In the genomic region with DNA sequence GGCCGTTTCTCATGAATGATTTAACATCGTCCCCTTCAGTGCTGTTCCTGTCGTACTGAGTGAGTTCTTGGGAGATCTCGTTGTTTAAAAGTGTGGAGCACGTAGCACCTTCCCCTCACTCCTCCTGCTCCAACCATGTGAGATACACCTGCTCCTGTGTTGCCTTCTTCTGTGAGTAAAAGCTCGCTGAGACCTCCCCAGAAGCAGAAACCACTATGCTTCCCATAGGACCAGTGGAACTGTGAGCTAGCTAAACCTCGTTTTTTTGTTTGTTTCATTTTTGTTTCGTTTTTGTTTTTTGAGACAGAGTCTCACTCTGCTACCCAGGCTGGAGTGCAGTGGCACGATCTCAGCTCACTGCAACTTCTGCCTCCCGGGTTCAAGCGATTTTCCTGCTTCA, we compare ENCODE assay signal across 2 cellular contexts.
A peak's percentile ranks its signal among the peaks of the same experiment; 100 is the strongest.
TF ChIP-seq lines count a peak whose summit lies in the region.

No MANE protein-coding gene starts in this region.

TF ChIP-seq in IMR-90, 13 proteins besides CTCF, POLR2A, EP300 and RAD21:
- TF ChIP-seq ELK1 (IDR thresholded peaks at IDR 0.05; ENCODE audit: borderline replicate concordance, low read depth, low read length) (no peak), MAZ (IDR thresholded peaks at IDR 0.05; ENCODE audit: borderline replicate concordance, low read depth, low read length) (no peak), MAFK (IDR thresholded peaks at IDR 0.05; ENCODE audit: low read depth, low read length) (no peak)

TF ChIP-seq in K562, 482 proteins besides CTCF, POLR2A, EP300 and RAD21 (continues in another document):
- peak in 1 of 2 experiments; percentile 76; a peak in 1 of 4 replicates for TF ChIP-seq MLLT1 (IDR thresholded peaks at IDR 0.05)
- TF ChIP-seq SRF (CRISPR knock-in tag; IDR thresholded peaks at IDR 0.05): no peak
- TF ChIP-seq ZNF184 (CRISPR knock-in tag; IDR thresholded peaks at IDR 0.05): no peak
- TF ChIP-seq TAF1 (IDR thresholded peaks at IDR 0.05; ENCODE audit: control insufficient read depth, extremely low read depth, insufficient read depth, low read length, severe bottlenecking): no peak
- TF ChIP-seq ZNF354B (CRISPR knock-in tag; IDR thresholded peaks at IDR 0.05): no peak
- TF ChIP-seq ATF7 (IDR thresholded peaks at IDR 0.05): no peak
- no peak for TF ChIP-seq NR2C1 (IDR thresholded peaks at IDR 0.05)
- no peak for TF ChIP-seq NR2C1 (tag; IDR thresholded peaks at IDR 0.05)
- TF ChIP-seq DIDO1 (tag; IDR thresholded peaks at IDR 0.05; ENCODE audit: low read depth): 0 out of 2 replicates have a peak, but pooled peaks have one; percentile 17
- no peak for TF ChIP-seq CBFA2T3 (IDR thresholded peaks at IDR 0.05)
- TF ChIP-seq PKNOX1 (IDR thresholded peaks at IDR 0.05): peak; percentile 25; the same call in 1 of the 2 replicates
- TF ChIP-seq ILK (tag; IDR thresholded peaks at IDR 0.05; ENCODE audit: borderline replicate concordance, low read depth): no peak
- TF ChIP-seq ZNF592 (IDR thresholded peaks at IDR 0.05): 0 out of 2 replicates have a peak, but pooled peaks have one; percentile 20
- TF ChIP-seq JUN (IDR thresholded peaks at IDR 0.05; ENCODE audit: borderline replicate concordance, low read depth, low read length): no peak
- TF ChIP-seq JUN (CRISPR knock-in tag; IDR thresholded peaks at IDR 0.05; ENCODE audit: borderline replicate concordance): no peak
- peak; percentile 29 for TF ChIP-seq MEIS2 (IDR thresholded peaks at IDR 0.05; ENCODE audit: partially characterized antibody)
- no peak for TF ChIP-seq ARID3B (CRISPR knock-in tag; IDR thresholded peaks at IDR 0.05; ENCODE audit: borderline replicate concordance)
- no peak for TF ChIP-seq SRSF1 (IDR thresholded peaks at IDR 0.05; ENCODE audit: low read depth, low read length)
- TF ChIP-seq ZFX (CRISPR knock-in tag; IDR thresholded peaks at IDR 0.05): no peak
- 0 out of 2 replicates have a peak, but pooled peaks have one; percentile 20 for TF ChIP-seq HDGF (IDR thresholded peaks at IDR 0.05)
- no peak for TF ChIP-seq ZNF41 (CRISPR knock-in tag; conservative IDR thresholded peaks at IDR 0.05)
- no peak for TF ChIP-seq STAT6 (CRISPR knock-in tag; IDR thresholded peaks at IDR 0.05)
- TF ChIP-seq SIN3A (IDR thresholded peaks at IDR 0.05; ENCODE audit: borderline replicate concordance in 2 of 2, control insufficient read depth in 1 of 2, low read depth in 2 of 2, low read length in 2 of 2): no peak
- TF ChIP-seq SMARCB1 (IDR thresholded peaks at IDR 0.05; ENCODE audit: insufficient read length, low read depth): no peak
- TF ChIP-seq ZNF280A (IDR thresholded peaks at IDR 0.05; ENCODE audit: low read depth, partially characterized antibody): no peak
- no peak for TF ChIP-seq RERE (CRISPR knock-in tag; IDR thresholded peaks at IDR 0.05; ENCODE audit: borderline replicate concordance)
- TF ChIP-seq TBP (optimal IDR thresholded peaks at IDR 0.05; ENCODE audit: low read depth, low read length): no peak
- TF ChIP-seq ZKSCAN3 (CRISPR knock-in tag; IDR thresholded peaks at IDR 0.05): no peak
- no peak for TF ChIP-seq HMG20A (CRISPR knock-in tag; conservative IDR thresholded peaks at IDR 0.05)
- TF ChIP-seq ZNF655 (CRISPR knock-in tag; IDR thresholded peaks at IDR 0.05): no peak
- TF ChIP-seq TAF7 (tag; IDR thresholded peaks at IDR 0.05): peak; percentile 37; the same call in 1 of the 2 replicates
- no peak for TF ChIP-seq PCBP2 (IDR thresholded peaks at IDR 0.05; ENCODE audit: low read depth, low read length, poor library complexity, severe bottlenecking)
- TF ChIP-seq ATF2 (CRISPR knock-in tag; IDR thresholded peaks at IDR 0.05): no peak
- no peak for TF ChIP-seq GABPA (tag; conservative IDR thresholded peaks at IDR 0.05; ENCODE audit: low read depth)
